Comparison of ENCODE assay signal across 8 cellular contexts in genomic region chr18:12934454-12935071, GRCh38. TPM values are rescaled to one million over a fixed set of nuclear protein-coding genes. Genes with fewer than 3 reads are reported as not detected.
DNase-seq lines count a peak whose midpoint lies in the region; ATAC-seq, FAIRE-seq and TF ChIP-seq lines count a peak whose summit lies in the region.

No MANE protein-coding gene starts in this region.

- H3K27ac ChIP-seq in left lung = no peak overlapping the region

- FAIRE-seq in H54 (lab: Jason Lieb, UNC) = no peak

- TF ChIP-seq CTCF in AG10803 (conservative IDR thresholded peaks at IDR 0.05; ENCODE audit: low read length) (peak; percentile 98), choroid plexus epithelial cell (conservative IDR thresholded peaks at IDR 0.05; ENCODE audit: low read depth, low read length) (peak; percentile 99), left lung (IDR thresholded peaks at IDR 0.05) (peak; percentile 81 to 86)

- H3K4me3 ChIP-seq in AG10803 (ENCODE audit: low read length) (no peak overlapping the region), choroid plexus epithelial cell (ENCODE audit: low read depth, low read length) (no peak overlapping the region), left lung (no peak overlapping the region)

- intact Hi-C loops in left lung (cut with DNase I) = loop anchor here in 1 of 2 donors (5.0 kb wide), 2 partner anchors 187 to 207 kb away; no protein-coding TSS in a partner anchor

- no peaks in the 10 kb centered on the region for H3K36me3 ChIP-seq in left lung

- H3K9me3 ChIP-seq in left lung = no peaks in the 10 kb centered on the region

- ATAC-seq in left lung (peak; percentile 99), HG03442 (IDR thresholded peaks at IDR 0.05; ENCODE audit: unreplicated experiment) (no peak)

- TF ChIP-seq POLR2A in H54 (IDR thresholded peaks at IDR 0.05; ENCODE audit: low read depth, low read length) = no peak

- no peaks in the 10 kb centered on the region for H3K27me3 ChIP-seq in left lung

- DNase-seq in AG10803 (ENCODE audit: low read depth) (peak; percentile 82), H54 (ENCODE audit: insufficient read length, low spot score) (peak; percentile 68), NCI-H524 treated with DMSO at 0.1 percent for 48 hours (lab: John Stamatoyannopoulos, UW) (peak; percentile 11), choroid plexus epithelial cell (ENCODE audit: low read depth) (peak; percentile 92), left lung (peak; percentile 80 to 88)
- peak; percentile 74 to 82 for DNase-seq in activated CD4-positive, alpha-beta T cell treated with anti-CD3 and anti-CD28 coated beads for 4 hours
- peak; percentile 79 for DNase-seq in stimulated activated CD4-positive, alpha-beta T cell treated with anti-CD3 and anti-CD28 coated beads, Interleukin-4, amount 100 ng/mL, for 1 hour

- H3K4me1 ChIP-seq in left lung = peaks cover 0 to 6% of the 10 kb centered on the region in 2 donors

RNA-seq across cellular contexts. Expression of gene SEH1L, which starts 13.2 kb away (rescaled TPM):
- total RNA-seq in left lung = 10 to 100 TPM; 28.3 to 49.9 TPM

RNA-seq across cellular contexts. Expression of gene PTPN2, which starts 50.5 kb away (rescaled TPM):
- total RNA-seq in left lung = 10 to 100 TPM; 35.6 to 50.1 TPM

RNA-seq across cellular contexts. Expression of gene CEP192, which starts 56.6 kb away (rescaled TPM):
- 10 to 100 TPM; 22.0 to 22.3 TPM for total RNA-seq in left lung

Comparison
In these comparisons a context has a peak if more than half of its experiments do, and no peak if none do; other contexts are left out.
1. DNase-seq: peak in every context shown above with its lines; median percentile 92 in choroid plexus epithelial cell; 84 in left lung; 82 in AG10803; 79 in stimulated activated CD4-positive, alpha-beta T cell treated with anti-CD3 and anti-CD28 coated beads, Interleukin-4, amount 100 ng/mL, for 1 hour; 78 in activated CD4-positive, alpha-beta T cell treated with anti-CD3 and anti-CD28 coated beads for 4 hours; 68 in H54; 11 in NCI-H524 treated with DMSO at 0.1 percent for 48 hours.